1 cellular context compared by ENCODE assay signal in the genomic region with DNA sequence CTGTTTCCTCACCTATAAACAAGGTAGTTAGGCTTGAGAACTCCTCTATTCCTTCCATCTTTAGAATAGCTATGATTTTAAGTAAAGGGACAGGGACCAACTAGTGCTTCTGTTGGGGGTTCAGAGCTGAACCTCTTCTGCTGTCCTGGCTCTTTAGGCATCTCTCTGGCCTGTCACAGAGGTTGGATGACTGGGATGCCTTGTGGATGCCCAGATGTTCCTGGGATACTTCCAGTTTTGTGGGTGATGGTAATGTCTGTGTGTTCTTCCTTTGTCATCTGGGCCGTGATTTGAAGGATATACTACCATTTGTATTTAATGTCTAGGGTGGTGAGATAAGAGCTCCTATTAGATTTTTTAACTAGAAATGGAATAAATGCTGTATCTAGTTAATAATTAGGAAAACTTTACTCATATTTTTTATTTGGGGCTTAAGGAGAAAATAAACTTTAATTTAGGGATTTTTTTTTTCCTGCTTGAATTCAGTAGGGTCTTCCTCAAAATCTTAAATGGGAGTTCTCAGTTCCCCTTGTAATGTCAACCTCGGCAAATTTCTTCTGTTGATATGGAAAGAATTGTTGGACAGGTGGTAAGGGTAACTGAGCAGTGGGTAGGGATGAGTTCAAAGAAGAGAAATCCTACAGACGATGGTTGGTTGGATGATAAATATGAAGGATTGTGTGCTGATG.
TF ChIP-seq lines count a peak whose summit lies in the region.

No MANE protein-coding gene starts in this region.

TF ChIP-seq in HCT116, 20 proteins besides CTCF, POLR2A, EP300 and RAD21 (continued from another document):
- TF ChIP-seq ZBTB33 (IDR thresholded peaks at IDR 0.05; ENCODE audit: extremely low read depth, insufficient replicate concordance, low read length): no peak
